In the genomic region with DNA sequence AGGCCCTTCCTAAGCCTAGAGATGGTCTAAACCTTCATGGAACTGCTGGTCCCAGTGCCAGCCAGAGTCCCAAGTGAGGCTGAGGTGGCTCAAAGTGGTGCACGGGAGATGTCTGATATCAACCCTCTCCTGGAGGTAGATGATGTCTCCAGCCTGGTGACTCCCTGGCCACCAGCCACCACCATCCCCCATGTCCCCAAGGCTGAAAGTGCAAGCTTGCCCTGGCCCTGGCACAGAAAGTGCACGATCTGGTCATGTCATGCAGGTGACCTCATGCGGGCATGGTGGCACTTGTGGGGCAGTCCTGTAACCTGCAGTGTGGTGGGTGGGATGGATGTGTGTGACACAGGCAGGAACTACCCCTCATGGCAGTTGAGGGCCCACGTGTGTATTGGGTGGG, we compare ENCODE assay signal across 5 cellular contexts. TPM values are rescaled to one million over a fixed set of nuclear protein-coding genes. Genes with fewer than 3 reads are reported as not detected.
DNase-seq lines count a peak whose midpoint lies in the region; ATAC-seq, FAIRE-seq and TF ChIP-seq lines count a peak whose summit lies in the region.
"Not testable (repeated sequence)": the region's sequence is repeated elsewhere in the genome, so short reads cannot be mapped to it uniquely, and the experiment has no call there.

No MANE protein-coding gene starts in this region.

- H3K4me1 Mint-ChIP-seq in neural crest cell = not testable (repeated sequence)

- TF ChIP-seq CTCF in bronchial epithelial cell (IDR thresholded peaks at IDR 0.05; ENCODE audit: insufficient read depth, low read length, severe bottlenecking); neural crest cell (conservative IDR thresholded peaks at IDR 0.05): not testable (repeated sequence)

- not testable (repeated sequence) for H3K36me3 ChIP-seq in bronchial epithelial cell (ENCODE audit: control insufficient read depth, insufficient read depth, low read length)

- H3K4me3 Mint-ChIP-seq in neural crest cell = not testable (repeated sequence)

- H3K27me3 Mint-ChIP-seq in neural crest cell (ENCODE audit: low read depth) = not testable (repeated sequence)

- DNase-seq in HTR-8/SVneo (ENCODE audit: insufficient read length, low spot score); bronchial epithelial cell (ENCODE audit: low read depth); neural crest cell (ENCODE audit: low read depth, low spot score): not testable (repeated sequence)
- DNase-seq in NCI-H2029 (lab: John Stamatoyannopoulos, UW) (peak; percentile 12), left lobe of liver (ENCODE audit: low spot score) (peak; percentile 70)

- peak; percentile 80 for FAIRE-seq in HTR-8/SVneo (lab: Jason Lieb, UNC)
- peak; percentile 50 for FAIRE-seq in bronchial epithelial cell (lab: Jason Lieb, UNC)

- not testable (repeated sequence) for H3K27me3 ChIP-seq in bronchial epithelial cell (ENCODE audit: control insufficient read depth, insufficient read depth, low read length)

- H3K4me3 ChIP-seq in bronchial epithelial cell (ENCODE audit: low read depth, low read length) = not testable (repeated sequence)

- H3K36me3 Mint-ChIP-seq in neural crest cell (ENCODE audit: low read depth) = not testable (repeated sequence)

- peak overlapping the region; percentile 27 for H3K27ac Mint-ChIP-seq in neural crest cell (ENCODE audit: unreplicated experiment)

- peak; percentile 16 for ATAC-seq in left lobe of liver

- H3K9me3 Mint-ChIP-seq in neural crest cell = not testable (repeated sequence)

RNA-seq across cellular contexts. Expression of gene SCGB2B2, which starts 11.7 kb away (rescaled TPM):
- total RNA-seq in bronchial epithelial cell (under 0.01 TPM in 2 replicates), left lobe of liver (1.1 TPM), neural crest cell (0.45 TPM in 1 of 2 replicates, not detected in the other)

RNA-seq across cellular contexts. Expression of gene ZNF302, which starts 12.2 kb away (rescaled TPM):
- total RNA-seq in bronchial epithelial cell (7.4 and 11.4 TPM in 2 replicates), left lobe of liver (13.9 TPM), neural crest cell (36.7 and 37.0 TPM in 2 replicates)
